In genomic region chr11:27700351-27701261, GRCh38 we compare ENCODE assay signal across 7 cellular contexts. TPM values are rescaled to one million over a fixed set of nuclear protein-coding genes. Genes with fewer than 3 reads are reported as not detected.
A peak's percentile ranks its signal among the peaks of the same experiment; 100 is the strongest.
DNase-seq lines count a peak whose midpoint lies in the region; ATAC-seq and TF ChIP-seq lines count a peak whose summit lies in the region.

Gene BDNF (minus strand): TSS chr11:27700455. CDS start chr11:27658564, 41,891 bp downstream.

- ATAC-seq in T-cell (replicated peaks in 1 of 4), result peak in 3 of 4 experiments; percentile 12 to 38 (median 28)
- ATAC-seq in natural killer cell, result no peak

- H3K4me1 ChIP-seq in HEK293 (ENCODE audit: control insufficient read depth, insufficient read depth, low read length), result no peaks in the 10 kb centered on the region
- peaks cover 20 to 36% (median 21%) of the 10 kb centered on the region in 3 donors for H3K4me1 ChIP-seq in esophagus squamous epithelium

- H3K36me3 ChIP-seq in HEK293 (ENCODE audit: control insufficient read depth in 2 of 2, insufficient read depth in 1 of 2, low read length in 2 of 2) (no peaks in the 10 kb centered on the region), esophagus squamous epithelium (no peaks in the 10 kb centered on the region)

- H3K9me3 Mint-ChIP-seq in T-cell (no peaks in the 10 kb centered on the region), natural killer cell (peaks cover 2% of the 10 kb centered on the region in 2 donors)

- H3K27ac ChIP-seq in HEK293 (ENCODE audit: extremely low read depth, low read depth, low read length) (peak within 1 kb of the TSS; percentile 40; the same call in 1 of the 2 replicates), esophagus squamous epithelium (peak within 1 kb of the TSS in 2 of 4 donors; percentile 22 to 36)

- no peaks in the 10 kb centered on the region for H3K36me3 Mint-ChIP-seq in T-cell
- H3K36me3 Mint-ChIP-seq in natural killer cell, result no peaks in the 10 kb centered on the region

- intact Hi-C loops in esophagus squamous epithelium (cut with DNase I) (loop anchor here (10.0 kb wide), 1 partner anchor 1634 kb away; no protein-coding TSS in a partner anchor), natural killer cell (cut with micrococcal nuclease) (no loop called here)

- in situ Hi-C loops in G401 (cut with HindIII; ENCODE audit: low sequenced_read_pairs), result loop anchor here (25.0 kb wide), 1 partner anchor 387 kb away; no protein-coding TSS in a partner anchor

- TF ChIP-seq POLR2A in esophagus squamous epithelium (IDR thresholded peaks at IDR 0.05), result no peak

- peaks cover 27 to 30% (median 29%) of the 10 kb centered on the region in 3 donors for H3K4me1 Mint-ChIP-seq in T-cell
- H3K4me1 Mint-ChIP-seq in natural killer cell, result peaks cover 0 to 5% of the 10 kb centered on the region in 2 donors

- H3K9me3 ChIP-seq in HEK293 (ENCODE audit: control insufficient read depth, insufficient read depth, low read depth, low read length) (no peaks in the 10 kb centered on the region), esophagus squamous epithelium (no peaks in the 10 kb centered on the region)

- H3K4me3 ChIP-seq in HEK293 (ENCODE audit: low read depth, low read length), result peak within 1 kb of the TSS; percentile 88
- peak within 1 kb of the TSS; percentile 37 to 73 (median 56) for H3K4me3 ChIP-seq in esophagus squamous epithelium

- DNase-seq in G401 (ENCODE audit: low spot score) (peak; percentile 65), T-cell (no peak), esophagus squamous epithelium (lab: John Stamatoyannopoulos, UW) (no peak), natural killer cell (no peak), germinal center (ENCODE audit: low spot score) (no peak)
- no peak for DNase-seq in NK-92 treated with Interleukin-12 subunit alpha and Interleukin-12 subunit beta, amount 100 ng/mL, for 24 hours (lab: John Stamatoyannopoulos, UW)

- TF ChIP-seq CTCF in HEK293 (tag by site-specific recombination; IDR thresholded peaks at IDR 0.05) (no peak), esophagus squamous epithelium (IDR thresholded peaks at IDR 0.05) (no peak), natural killer cell (IDR thresholded peaks at IDR 0.05) (no peak)

- H3K27ac Mint-ChIP-seq in T-cell, result peak within 1 kb of the TSS in 1 of 2 donors; percentile 36
- no peak within 1 kb of the TSS for H3K27ac Mint-ChIP-seq in natural killer cell

- H3K4me3 Mint-ChIP-seq in T-cell (peak within 1 kb of the TSS; percentile 68 to 84 (median 76)), natural killer cell (peak within 1 kb of the TSS; percentile 2)

- H3K27me3 ChIP-seq in esophagus squamous epithelium, result peaks cover 11 to 89% (median 14%) of the 10 kb centered on the region in 4 donors

- WGBS in esophagus squamous epithelium, 2 donors, result 0 to 1% methylated on average over 12 to 29 of the region's 91 CpGs

- CTCF ChIA-PET in HEK293 (lab: Yijun Ruan, JAX), result interaction anchor here (0.6 to 3.5 kb wide), 12 partner anchors 10 to 1629 kb away, joined by 3 to 21 read pairs (median 4); no protein-coding TSS in a partner anchor
- CTCF ChIA-PET in T-cell (lab: Charles Lee), result interaction anchor here (0.5 to 0.6 kb wide), 2 partner anchors 24 to 825 kb away, joined by 3 read pairs; no protein-coding TSS in a partner anchor

- POLR2A ChIA-PET in HEK293 (lab: Yijun Ruan, JAX) (interaction anchor here (0.6 to 2.2 kb wide), 5 partner anchors 16 to 1413 kb away, joined by 3 to 9 read pairs (median 4); partner anchors contain the start of genes KIF18A and METTL15), T-cell (lab: Charles Lee) (no interaction called here)

- H3K27me3 Mint-ChIP-seq in T-cell (peaks cover 63 to 64% of the 10 kb centered on the region in 2 donors), natural killer cell (ENCODE audit: low read depth in 2 of 2) (peaks cover 42 to 49% of the 10 kb centered on the region in 2 donors)

TF ChIP-seq in HEK293, 187 proteins besides CTCF, POLR2A, EP300 and RAD21 (continues in another document):
- TF ChIP-seq ZFP37 (tag by site-specific recombination; IDR thresholded peaks at IDR 0.05) (no peak), ZNF624 (tag by site-specific recombination; IDR thresholded peaks at IDR 0.05) (no peak), ZNF423 (tag by site-specific recombination; IDR thresholded peaks at IDR 0.05) (0 out of 2 replicates have a peak, but pooled peaks have one; percentile 44), ZSCAN23 (tag by site-specific recombination; IDR thresholded peaks at IDR 0.05) (no peak), ZNF394 (tag by site-specific recombination; IDR thresholded peaks at IDR 0.05; ENCODE audit: borderline replicate concordance) (no peak), ZNF292 (tag by site-specific recombination; IDR thresholded peaks at IDR 0.05; ENCODE audit: borderline replicate concordance, low read depth) (no peak), AEBP2 (tag by site-specific recombination; IDR thresholded peaks at IDR 0.05; ENCODE audit: borderline replicate concordance) (no peak), ZNF302 (tag by site-specific recombination; IDR thresholded peaks at IDR 0.05; ENCODE audit: low read depth) (no peak), ZNF416 (tag by site-specific recombination; IDR thresholded peaks at IDR 0.05) (no peak), ZNF529 (tag by site-specific recombination; IDR thresholded peaks at IDR 0.05; ENCODE audit: insufficient replicate concordance) (no peak), KLF7 (tag by site-specific recombination; IDR thresholded peaks at IDR 0.05; ENCODE audit: borderline replicate concordance) (no peak), KLF10 (tag by site-specific recombination; IDR thresholded peaks at IDR 0.05) (peak; percentile 23), ZNF701 (tag by site-specific recombination; IDR thresholded peaks at IDR 0.05) (no peak), ZNF560 (tag by site-specific recombination; IDR thresholded peaks at IDR 0.05; ENCODE audit: borderline replicate concordance) (no peak), ZNF398 (tag by site-specific recombination; IDR thresholded peaks at IDR 0.05) (peak; percentile 88), ZBTB17 (tag by site-specific recombination; IDR thresholded peaks at IDR 0.05) (0 out of 2 replicates have a peak, but pooled peaks have one; percentile 9), ZNF654 (tag by site-specific recombination; IDR thresholded peaks at IDR 0.05; ENCODE audit: low read depth) (no peak), ZNF670 (tag by site-specific recombination; IDR thresholded peaks at IDR 0.05; ENCODE audit: low read depth) (no peak), ZBTB20 (tag by site-specific recombination; IDR thresholded peaks at IDR 0.05) (peak; percentile 88), ZBTB21 (tag by site-specific recombination; IDR thresholded peaks at IDR 0.05) (no peak), ZNF350 (tag by site-specific recombination; IDR thresholded peaks at IDR 0.05) (no peak), ZNF10 (tag by site-specific recombination; IDR thresholded peaks at IDR 0.05) (no peak), PRDM4 (tag by site-specific recombination; IDR thresholded peaks at IDR 0.05) (no peak), ZNF274 (IDR thresholded peaks at IDR 0.05; ENCODE audit: low read length) (no peak), ZNF274 (tag by site-specific recombination; IDR thresholded peaks at IDR 0.05; ENCODE audit: borderline replicate concordance) (no peak)

RNA-seq across cellular contexts. Expression of gene BDNF, which starts in this region (rescaled TPM):
- total RNA-seq in G401 (2014; rRNA removed; shearing (Covaris generic)), result 20.2 and 29.8 TPM in 2 replicates
- total RNA-seq in T-cell (under 1 TPM in 1 of 5 donors, not detected in 4; 0.09 TPM), esophagus squamous epithelium (1 to 10 TPM in 1 of 4 donors, under 1 TPM in 3; 0.15 to 1.1 (median 0.84) TPM), natural killer cell (not detected)

Comparison
In these comparisons a context has a peak if more than half of its experiments do, and no peak if none do; other contexts are left out.
1. Peak in ATAC-seq in T-cell; RNA of the gene not detected or under 1 TPM.